Comparison of ENCODE assay signal across 8 cellular contexts in genomic region chrX:108020631-108021030, GRCh38. TPM values are rescaled to one million over a fixed set of nuclear protein-coding genes. Genes with fewer than 3 reads are reported as not detected.
A peak's percentile ranks its signal among the peaks of the same experiment; 100 is the strongest.
DNase-seq lines count a peak whose midpoint lies in the region; ATAC-seq, FAIRE-seq and TF ChIP-seq lines count a peak whose summit lies in the region.

No MANE protein-coding gene starts in this region.

- H3K9me3 ChIP-seq in K562 (replicated peaks; ENCODE audit: control insufficient read depth, insufficient read depth, low read depth, low read length) = no peaks in the 10 kb centered on the region

- TF ChIP-seq RAD21 in K562 (CRISPR knock-in tag; conservative IDR thresholded peaks at IDR 0.05 in 1 of 2, IDR thresholded peaks at IDR 0.05 in 1 of 2) = peak; percentile 39 to 71; a peak in 3 of 4 replicates

- in situ Hi-C loops in KBM-7 (cut with MboI; ENCODE audit: low pct_unique_long_range_greater_than_20kb, low sequenced_read_pairs) (no loop called here), K562 (cut with MboI) (no loop called here)

- H3K4me1 Mint-ChIP-seq in activated CD4-positive, alpha-beta T cell treated with anti-CD3 and anti-CD28 coated beads, Interleukin-2, amount 10 ng/mL, durations not matched to agents 24 days and 14 days = peaks cover 31% of the 10 kb centered on the region
- peaks cover 23 to 63% (median 54%) of the 10 kb centered on the region in 4 donors for H3K4me1 Mint-ChIP-seq in naive thymus-derived CD8-positive, alpha-beta T cell

- CTCF ChIA-PET in K562 (lab: Yijun Ruan, JAX; ENCODE audit: low intra/inter-chr PET ratio) = interaction anchor here (2.2 kb wide), 1 partner anchor 51 kb away, joined by 18 read pairs; no protein-coding TSS in a partner anchor

- BruUV-seq in K562 (replicated peaks; lab: Mats Ljungman, UMichigan) = no TSS peak

- peak; percentile 51 to 58 (median 56) for TF ChIP-seq CTCF in K562 (IDR thresholded peaks at IDR 0.05 in 2 of 3, conservative IDR thresholded peaks at IDR 0.05 in 1 of 3; ENCODE audit: insufficient read depth in 2 of 3, low read depth in 1 of 3, low read length in 3 of 3)

- no peaks in the 10 kb centered on the region for H3K27me3 Mint-ChIP-seq in activated CD4-positive, alpha-beta T cell treated with anti-CD3 and anti-CD28 coated beads, Interleukin-2, amount 10 ng/mL, durations not matched to agents 24 days and 14 days
- H3K27me3 Mint-ChIP-seq in naive thymus-derived CD8-positive, alpha-beta T cell = peaks cover 0 to 1% (median 0%) of the 10 kb centered on the region in 5 donors

- H3K36me3 Mint-ChIP-seq in activated CD4-positive, alpha-beta T cell treated with anti-CD3 and anti-CD28 coated beads, Interleukin-2, amount 10 ng/mL, durations not matched to agents 24 days and 14 days (ENCODE audit: low read depth) = no peaks in the 10 kb centered on the region
- peaks cover 0 to 3% (median 0%) of the 10 kb centered on the region in 3 donors for H3K36me3 Mint-ChIP-seq in naive thymus-derived CD8-positive, alpha-beta T cell

- intact Hi-C loops in activated CD4-positive, alpha-beta T cell treated with anti-CD3 and anti-CD28 coated beads, Interleukin-2, amount 10 ng/mL, durations not matched to agents 24 days and 14 days (cut with micrococcal nuclease) = loop anchor here (5.0 kb wide), 2 partner anchors 37 to 52 kb away; no protein-coding TSS in a partner anchor
- intact Hi-C loops in K562 (cut with micrococcal nuclease) = loop anchor here (1.0 to 10.0 kb wide), 4 partner anchors 42 to 514 kb away; no protein-coding TSS in a partner anchor

- ATAC-seq in K562 (0 out of 3 replicates have a peak, but pooled peaks have one; percentile 53), GM21528 (IDR thresholded peaks at IDR 0.05; ENCODE audit: low FRiP score, unreplicated experiment) (no peak)
- ATAC-seq in naive thymus-derived CD8-positive, alpha-beta T cell = peak in 1 of 2 donors; percentile 10

- H3K4me3 Mint-ChIP-seq in activated CD4-positive, alpha-beta T cell treated with anti-CD3 and anti-CD28 coated beads, Interleukin-2, amount 10 ng/mL, durations not matched to agents 24 days and 14 days = peak overlapping the region; percentile 61
- peak overlapping the region; percentile 81 to 96 (median 87) for H3K4me3 Mint-ChIP-seq in naive thymus-derived CD8-positive, alpha-beta T cell

- no peak for FAIRE-seq in K562 (lab: Jason Lieb, UNC)

- WGBS in K562 (ENCODE audit: insufficient coverage, low coverage, missing lambda C conversion rate) = 0% methylated on average over 2 of the region's 2 CpGs

- no peak for TF ChIP-seq POLR2A in K562 (conservative IDR thresholded peaks at IDR 0.05)

- no peak overlapping the region for H3K27ac Mint-ChIP-seq in activated CD4-positive, alpha-beta T cell treated with anti-CD3 and anti-CD28 coated beads, Interleukin-2, amount 10 ng/mL, durations not matched to agents 24 days and 14 days
- H3K27ac Mint-ChIP-seq in naive thymus-derived CD8-positive, alpha-beta T cell = peak overlapping the region; percentile 92 to 98 (median 96)

- H2AFZ ChIP-seq in K562 (ENCODE audit: low read depth, low read length) = no peak overlapping the region

- no peak overlapping the region for H3K4me2 ChIP-seq in K562 (ENCODE audit: insufficient read depth, low read length)

- H4K20me1 ChIP-seq in K562 (replicated peaks; ENCODE audit: control insufficient read depth, insufficient read depth, low read length) = no peaks in the 10 kb centered on the region

- no peaks in the 10 kb centered on the region for H3K9me1 ChIP-seq in K562 (ENCODE audit: control insufficient read depth, insufficient read depth, low read length)

- DNase-seq in activated CD4-positive, alpha-beta T cell treated with anti-CD3 and anti-CD28 coated beads, Interleukin-2, amount 10 ng/mL, durations not matched to agents 24 days and 14 days = peak; percentile 58
- no peak for DNase-seq in activated CD4-positive, alpha-beta T cell treated with anti-CD3 and anti-CD28 coated beads for 1 hour
- DNase-seq in KBM-7 (peak; percentile 43), K562 (ENCODE audit: extremely low read depth in 1 of 4, low spot score in 3 of 4) (peak; percentile 11 to 21 (median 16)), ureter (ENCODE audit: low spot score) (no peak), Ammon's horn (ENCODE audit: low spot score) (no peak)
- DNase-seq in naive thymus-derived CD8-positive, alpha-beta T cell = peak in 6 of 10 donors; percentile 1 to 36 (median 24)

- no peak overlapping the region for H3K4me3 ChIP-seq in K562

- no peaks in the 10 kb centered on the region for H3K36me3 ChIP-seq in K562 (ENCODE audit: control insufficient read depth, insufficient read depth, low read length)

- no peaks in the 10 kb centered on the region for H3K9me3 Mint-ChIP-seq in activated CD4-positive, alpha-beta T cell treated with anti-CD3 and anti-CD28 coated beads, Interleukin-2, amount 10 ng/mL, durations not matched to agents 24 days and 14 days
- peaks cover 0 to 4% (median 0%) of the 10 kb centered on the region in 9 donors for H3K9me3 Mint-ChIP-seq in naive thymus-derived CD8-positive, alpha-beta T cell

- no peak for TF ChIP-seq EP300 in K562 (IDR thresholded peaks at IDR 0.05; ENCODE audit: low read length)

- no peaks in the 10 kb centered on the region for H3K79me2 ChIP-seq in K562 (ENCODE audit: control insufficient read depth, insufficient read depth, low read length)

- no peak overlapping the region for H3K9ac ChIP-seq in K562 (ENCODE audit: insufficient read depth in 1 of 2, low read depth in 2 of 2, low read length in 2 of 2)

- H3K27ac ChIP-seq in K562 (ENCODE audit: extremely low read depth, low read depth, low read length) = no peak overlapping the region

- H3K27me3 ChIP-seq in K562 (ENCODE audit: control insufficient read depth in 2 of 2, insufficient read depth in 2 of 2, low read length in 2 of 2) = no peaks in the 10 kb centered on the region

- POLR2A ChIA-PET in K562 (lab: Yijun Ruan, JAX) = interaction anchor here (0.5 kb wide), 1 partner anchor 61 kb away, joined by 4 read pairs; no protein-coding TSS in a partner anchor
- POLR2A ChIA-PET in naive thymus-derived CD8-positive, alpha-beta T cell (lab: Charles Lee) = interaction anchor here (1.0 to 1.1 kb wide), 2 partner anchors 51 to 194 kb away, joined by 4 read pairs; no protein-coding TSS in a partner anchor

- no peaks in the 10 kb centered on the region for H3K4me1 ChIP-seq in K562 (replicated peaks in 1 of 2; ENCODE audit: control insufficient read depth in 2 of 2, insufficient read depth in 2 of 2, low read length in 2 of 2)

TF ChIP-seq in K562, 482 proteins besides CTCF, POLR2A, EP300 and RAD21 (continues in another document):
- TF ChIP-seq PURB (CRISPR knock-in tag; IDR thresholded peaks at IDR 0.05; ENCODE audit: low read depth) (no peak), RBBP5 (IDR thresholded peaks at IDR 0.05; ENCODE audit: borderline replicate concordance, insufficient read depth, low read length, poor library complexity, severe bottlenecking) (no peak)

RNA-seq across cellular contexts. Expression of gene VSIG1, which starts 24.2 kb away (rescaled TPM):
- 0.58 TPM in 1 of 2 replicates, not detected in the other for total RNA-seq in activated CD4-positive, alpha-beta T cell treated with anti-CD3 and anti-CD28 coated beads, Interleukin-2, amount 10 ng/mL, durations not matched to agents 24 days and 14 days
- total RNA-seq in K562 (2011; cell fraction: chromatin; rRNA removed; ENCODE audit: low replicate concordance) = not detected in 2 replicates
- not detected in 2 replicates for total RNA-seq in K562 (2011; cell fraction: nucleolus; rRNA removed)
- total RNA-seq in K562 (2011; cell fraction: nucleoplasm; rRNA removed) = not detected in 2 replicates
- total RNA-seq in K562 (2014; rRNA removed) (not detected in 2 replicates), K562 (2014; rRNA removed; fragmentation: Illumina TruSeq; extraction: Trizol) (not detected in 2 replicates), K562 (2015; rRNA removed; fragmentation: Illumina TruSeq; extraction: Trizol) (not detected in 2 replicates), K562 (2021) (not detected in 2 replicates), ureter (1.7 TPM)
- polyA plus RNA-seq in K562 (2011; rRNA removed) (not detected in 2 replicates), K562 (2014; fragmentation: Illumina TruSeq; extraction: Trizol) (not detected in 2 replicates), K562 (2014; fragmentation: Nextera tagmentation; extraction: Ambion mirVana) (not detected), K562 (2014; rRNA removed) (not detected in 2 replicates)
- not detected in 2 replicates for polyA plus RNA-seq in K562 (2011; cell fraction: cytosol; rRNA removed)
- polyA plus RNA-seq in K562 (2011; cell fraction: nucleus; rRNA removed) = not detected in 2 replicates
- polyA plus RNA-seq in K562 (2012) = not detected in 2 replicates
- not detected in 2 replicates for polyA minus RNA-seq in K562 (2011; rRNA and poly(A)+ RNA removed)
- polyA minus RNA-seq in K562 (2011; cell fraction: cytosol; rRNA and poly(A)+ RNA removed) = not detected in 2 replicates
- not detected in 2 replicates for polyA minus RNA-seq in K562 (2011; cell fraction: nucleus; rRNA and poly(A)+ RNA removed)
- 10 to 100 TPM; 37.3 to 39.5 TPM for total RNA-seq in naive thymus-derived CD8-positive, alpha-beta T cell
- polyA plus RNA-seq in naive thymus-derived CD8-positive, alpha-beta T cell = 10 to 100 TPM in 1 of 3 donors, 1 to 10 TPM in 2; 8.4 to 13.1 (median 9.8) TPM

RNA-seq across cellular contexts. Expression of gene TEX13B, which starts 38.5 kb away (rescaled TPM):
- total RNA-seq in activated CD4-positive, alpha-beta T cell treated with anti-CD3 and anti-CD28 coated beads, Interleukin-2, amount 10 ng/mL, durations not matched to agents 24 days and 14 days = not detected in 2 replicates
- not detected in 2 replicates for total RNA-seq in K562 (2011; cell fraction: chromatin; rRNA removed; ENCODE audit: low replicate concordance)
- total RNA-seq in K562 (2011; cell fraction: nucleolus; rRNA removed) = not detected in 2 replicates
- total RNA-seq in K562 (2011; cell fraction: nucleoplasm; rRNA removed) = not detected in 2 replicates
- not detected in 2 replicates for total RNA-seq in K562 (2014; rRNA removed)
- not detected in 2 replicates for total RNA-seq in K562 (2014; rRNA removed; fragmentation: Illumina TruSeq; extraction: Trizol)
- total RNA-seq in K562 (2015; rRNA removed; fragmentation: Illumina TruSeq; extraction: Trizol) = not detected in 2 replicates
- 0.20 TPM in 1 of 2 replicates, not detected in the other for total RNA-seq in K562 (2021)
- polyA plus RNA-seq in K562 (2011; rRNA removed) = not detected in 2 replicates
- not detected in 2 replicates for polyA plus RNA-seq in K562 (2011; cell fraction: cytosol; rRNA removed)
- not detected in 2 replicates for polyA plus RNA-seq in K562 (2011; cell fraction: nucleus; rRNA removed)
- 0.07 TPM in 1 of 2 replicates, not detected in the other for polyA plus RNA-seq in K562 (2012)
- polyA plus RNA-seq in K562 (2014; fragmentation: Illumina TruSeq; extraction: Trizol) = not detected in 2 replicates
- not detected for polyA plus RNA-seq in K562 (2014; fragmentation: Nextera tagmentation; extraction: Ambion mirVana)
- polyA plus RNA-seq in K562 (2014; rRNA removed) = not detected in 2 replicates
- not detected in 2 replicates for polyA minus RNA-seq in K562 (2011; rRNA and poly(A)+ RNA removed)
- not detected in 2 replicates for polyA minus RNA-seq in K562 (2011; cell fraction: cytosol; rRNA and poly(A)+ RNA removed)
- not detected in 2 replicates for polyA minus RNA-seq in K562 (2011; cell fraction: nucleus; rRNA and poly(A)+ RNA removed)
- not detected for total RNA-seq in naive thymus-derived CD8-positive, alpha-beta T cell
- not detected for polyA plus RNA-seq in naive thymus-derived CD8-positive, alpha-beta T cell
- total RNA-seq in ureter = not detected

Comparison
In these comparisons a context has a peak if more than half of its experiments do, and no peak if none do; other contexts are left out.
1. DNase-seq: peak in activated CD4-positive, alpha-beta T cell treated with anti-CD3 and anti-CD28 coated beads, Interleukin-2, amount 10 ng/mL, durations not matched to agents 24 days and 14 days (single experiment), KBM-7 (single experiment), K562 (4 of 4) and naive thymus-derived CD8-positive, alpha-beta T cell (6 of 10); none in activated CD4-positive, alpha-beta T cell treated with anti-CD3 and anti-CD28 coated beads for 1 hour (single experiment), ureter (single experiment) and Ammon's horn (single experiment).
2. RNA of gene VSIG1, which starts 24.2 kb away (total RNA-seq): 37.3 to 39.5 TPM in naive thymus-derived CD8-positive, alpha-beta T cell; 1.7 TPM in ureter (single experiment), 0.58 TPM in activated CD4-positive, alpha-beta T cell treated with anti-CD3 and anti-CD28 coated beads, Interleukin-2, amount 10 ng/mL, durations not matched to agents 24 days and 14 days and not detected in K562; every median in the first group is over 10 times any median in the second.